Comparison of ENCODE assay signal across 10 cellular contexts in the genomic region with DNA sequence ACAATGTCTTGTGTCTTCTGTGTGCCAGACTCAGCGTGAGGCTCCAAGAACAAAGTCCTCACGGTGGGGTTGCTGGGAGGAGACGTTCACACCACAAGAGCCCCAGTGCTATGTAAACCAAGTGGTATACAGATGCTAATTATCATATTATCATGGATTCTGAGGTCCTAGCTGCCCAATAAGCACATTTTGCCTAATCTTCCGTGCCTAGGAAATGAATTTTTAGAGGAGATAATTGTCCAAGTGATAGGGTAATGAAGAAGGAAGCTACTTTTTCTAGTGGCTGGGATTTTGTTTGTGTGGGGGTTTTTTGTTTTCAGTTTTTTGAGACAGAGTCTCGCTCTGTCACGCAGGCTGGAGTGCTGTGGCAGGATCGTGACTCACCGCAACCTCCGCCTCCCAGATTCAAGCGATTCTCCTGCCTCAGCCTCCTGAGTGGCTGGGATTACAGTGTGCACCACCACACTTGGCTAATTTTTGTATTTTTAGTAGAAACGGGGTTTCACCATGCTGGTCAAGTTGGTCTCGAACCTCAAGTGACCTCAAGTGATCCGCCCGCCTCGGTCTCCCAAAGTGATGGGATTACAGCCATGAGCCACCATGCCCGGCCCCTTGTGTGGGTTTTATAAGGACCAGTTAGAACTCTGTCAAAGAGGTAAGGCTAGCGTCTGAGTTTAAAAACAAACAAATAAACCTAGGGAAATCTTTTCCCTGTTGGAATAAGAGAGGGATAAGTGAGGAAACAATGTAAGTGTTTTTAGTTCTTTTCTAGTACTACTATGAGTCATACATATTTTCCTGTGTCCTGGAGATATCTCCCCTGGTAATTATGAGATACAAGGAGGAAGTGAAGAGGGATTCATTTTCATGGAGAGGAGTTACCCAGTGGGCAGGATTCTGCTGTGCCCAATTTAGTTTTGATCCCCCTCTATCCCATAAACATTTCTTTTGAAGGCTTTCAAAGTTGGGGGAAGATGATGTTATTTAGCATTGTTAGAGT. TPM values are rescaled to one million over a fixed set of nuclear protein-coding genes. Genes with fewer than 3 reads are reported as not detected.
A peak's percentile ranks its signal among the peaks of the same experiment; 100 is the strongest.
DNase-seq lines count a peak whose midpoint lies in the region; ATAC-seq and TF ChIP-seq lines count a peak whose summit lies in the region.
"Had no signal": no experiment of that assay in that cellular context is flagged by ENCODE, and none has a peak within 500 bp of the region (broad histone marks: within the 10 kb centered on the region; RNA-seq: fewer than 3 reads in every experiment).

No MANE protein-coding gene starts in this region.

- no peak overlapping the region for H2AK5ac ChIP-seq in trophoblast cell (ENCODE audit: low read length)

- no peaks in the 10 kb centered on the region for H3K36me3 ChIP-seq in trophoblast cell (ENCODE audit: control insufficient read depth in 1 of 2, insufficient read depth in 2 of 2, low read length in 2 of 2)

- H2BK5ac ChIP-seq in trophoblast cell (ENCODE audit: low read depth, low read length, poor library complexity) = no peak overlapping the region

- no peak overlapping the region for H4K12ac ChIP-seq in trophoblast cell (ENCODE audit: low read depth, low read length)

- H3K27me3 ChIP-seq in trophoblast cell (ENCODE audit: insufficient read depth, low read length) = no peaks in the 10 kb centered on the region

- no peak overlapping the region for H2AFZ ChIP-seq in trophoblast cell (ENCODE audit: insufficient read depth, low read length, poor library complexity)

- no peak for TF ChIP-seq CTCF in fibroblast of the aortic adventitia (IDR thresholded peaks at IDR 0.05; ENCODE audit: insufficient read depth, low read length)

- H3K4me2 ChIP-seq in trophoblast cell (ENCODE audit: low read length) = no peak overlapping the region

- H4K8ac ChIP-seq in trophoblast cell (ENCODE audit: low read depth, low read length) = peak overlapping the region; percentile 37

- no peak for ATAC-seq in HG02885 (IDR thresholded peaks at IDR 0.05; ENCODE audit: poor library complexity, unreplicated experiment)
- ATAC-seq: activated CD8-positive, alpha-beta memory T cell treated with anti-CD3 and anti-CD28 coated beads, Interleukin-2, amount 10 ng/mL, durations not matched to agents 7 days and 5 days; activated naive CD8-positive, alpha-beta T cell treated with anti-CD3 and anti-CD28 coated beads, Interleukin-2, amount 50 U/mL, for 24 hours had no signal

- DNase-seq in HCEC 1CT = peak; percentile 72
- DNase-seq in RPMI7951 (ENCODE audit: low read depth) = peak; percentile 72
- DNase-seq in fibroblast of the aortic adventitia (ENCODE audit: low read depth) = peak; percentile 66
- peak in 1 of 2 donors; percentile 49 for DNase-seq in trophoblast cell
- DNase-seq in middle frontal gyrus (ENCODE audit: extremely low spot score, low spot score) = no peak
- DNase-seq in RKO (ENCODE audit: low spot score) = no peak
- no peak for DNase-seq in HUDEP-2 (lab: John Stamatoyannopoulos, UW; ENCODE audit: unreplicated experiment in 76 of 76)
- DNase-seq: activated CD8-positive, alpha-beta memory T cell treated with anti-CD3 and anti-CD28 coated beads, Interleukin-2, amount 10 ng/mL, durations not matched to agents 7 days and 5 days; activated naive CD8-positive, alpha-beta T cell treated with anti-CD3 and anti-CD28 coated beads, Interleukin-2, amount 50 U/mL, for 24 hours had no signal

- no peak overlapping the region for H3K9ac ChIP-seq in trophoblast cell (ENCODE audit: low read length)

- no peak overlapping the region for H3K4ac ChIP-seq in trophoblast cell (ENCODE audit: low read depth, low read length)

- H3K23ac ChIP-seq in trophoblast cell (ENCODE audit: low read length) = no peak overlapping the region

- peak overlapping the region; percentile 56 for H4K91ac ChIP-seq in trophoblast cell (ENCODE audit: low read depth, low read length)

- H3K14ac ChIP-seq in trophoblast cell (ENCODE audit: low read length) = peak overlapping the region; percentile 7

- peak overlapping the region; percentile 69 for H2BK120ac ChIP-seq in trophoblast cell (ENCODE audit: insufficient read depth, low read length, poor library complexity)

- peaks cover 29 to 42% of the 10 kb centered on the region in 2 experiments for H3K4me1 ChIP-seq in trophoblast cell (ENCODE audit: control insufficient read depth in 1 of 2, insufficient read depth in 2 of 2, low read length in 2 of 2)

- peak overlapping the region; percentile 93 for H2BK12ac ChIP-seq in trophoblast cell (ENCODE audit: low read length)

- H3K9me3 ChIP-seq in trophoblast cell (ENCODE audit: insufficient read depth, low read depth, low read length) = no peaks in the 10 kb centered on the region

- H3K4me3 ChIP-seq in fibroblast of the aortic adventitia (ENCODE audit: low read depth, low read length) = no peak overlapping the region
- H3K4me3 ChIP-seq in trophoblast cell (ENCODE audit: low read depth, low read length) = no peak overlapping the region

- peak overlapping the region; percentile 69 for H3K18ac ChIP-seq in trophoblast cell (ENCODE audit: low read length)

- peak overlapping the region; percentile 24 for H3K27ac ChIP-seq in trophoblast cell (ENCODE audit: low read depth, low read length)

- peaks cover 30% of the 10 kb centered on the region for H3K79me1 ChIP-seq in trophoblast cell (ENCODE audit: low read length)

- WGBS in trophoblast cell (ENCODE audit: extremely low coverage, insufficient coverage, insufficient read length) = no CpG with 5 or more reads among the region's 17 CpGs

- peaks cover 3% of the 10 kb centered on the region for H3K79me2 ChIP-seq in trophoblast cell (ENCODE audit: control insufficient read depth, insufficient read depth, low read length, poor library complexity)

RNA-seq across cellular contexts. Expression of gene SMAD7, which starts 9.5 kb away (rescaled TPM):
- total RNA-seq in RPMI7951 (2014; rRNA removed; shearing (Covaris generic)) = 8.8 and 9.0 TPM in 2 replicates
- total RNA-seq in fibroblast of the aortic adventitia (ENCODE audit: low replicate concordance) = 10.5 and 27.2 TPM in 2 replicates
- 108 and 116 TPM in 2 replicates for polyA plus RNA-seq in trophoblast cell (2013)

Comparison
In these comparisons a context has a peak if more than half of its experiments do, and no peak if none do; other contexts are left out.
1. DNase-seq: peak in HCEC 1CT (single experiment), RPMI7951 (single experiment) and fibroblast of the aortic adventitia (single experiment); none in middle frontal gyrus (single experiment), RKO (single experiment) and HUDEP-2 (0 of 76).